8 cellular contexts compared by ENCODE assay signal in genomic region chr2:197308635-197309368, GRCh38. TPM values are rescaled to one million over a fixed set of nuclear protein-coding genes. Genes with fewer than 3 reads are reported as not detected.
DNase-seq lines count a peak whose midpoint lies in the region; ATAC-seq and TF ChIP-seq lines count a peak whose summit lies in the region.

No MANE protein-coding gene starts in this region.

- TF ChIP-seq POLR2A in HCT116 (IDR thresholded peaks at IDR 0.05; ENCODE audit: borderline replicate concordance, extremely low read depth, insufficient read depth, insufficient read length) = no peak
- TF ChIP-seq POLR2A in adrenal gland (IDR thresholded peaks at IDR 0.05) = no peak

- H3K27me3 Mint-ChIP-seq in CD4-positive, CD25-positive, alpha-beta regulatory T cell = no peaks in the 10 kb centered on the region
- peaks cover 24% of the 10 kb centered on the region for H3K27me3 Mint-ChIP-seq in nephron (ENCODE audit: low read depth)

- DNase-seq in CD4-positive, CD25-positive, alpha-beta regulatory T cell = peak in 1 of 3 donors; percentile 64
- DNase-seq in HCT116 (ENCODE audit: low read depth, low spot score) = no peak
- no peak for DNase-seq in adrenal gland
- no peak for DNase-seq in NK-92 (lab: John Stamatoyannopoulos, UW; ENCODE audit: unreplicated experiment)
- DNase-seq in MG63 = no peak
- no peak for DNase-seq in mesenteric fat pad (ENCODE audit: low spot score)

- no peak overlapping the region for H3K9ac ChIP-seq in HCT116 (ENCODE audit: low read length)

- H3K79me2 ChIP-seq in HCT116 (ENCODE audit: insufficient read depth, low read length) = no peaks in the 10 kb centered on the region

- peaks cover 61% of the 10 kb centered on the region for H3K4me1 ChIP-seq in CD4-positive, CD25-positive, alpha-beta regulatory T cell (ENCODE audit: control insufficient read depth, insufficient read depth, low read length, poor library complexity, severe bottlenecking)
- H3K4me1 ChIP-seq in HCT116 (ENCODE audit: control insufficient read depth in 1 of 2, insufficient read depth in 2 of 2, low read length in 2 of 2) = peaks cover 9 to 16% of the 10 kb centered on the region in 2 experiments; a peak in 3 of 4 replicates
- peaks cover 9 to 48% of the 10 kb centered on the region in 2 donors for H3K4me1 ChIP-seq in adrenal gland (replicated peaks in 1 of 2)

- no peaks in the 10 kb centered on the region for H4K20me1 ChIP-seq in HCT116 (ENCODE audit: insufficient read depth)

- peak overlapping the region; percentile 88 for H3K27ac ChIP-seq in CD4-positive, CD25-positive, alpha-beta regulatory T cell (ENCODE audit: insufficient read depth, low read length, poor library complexity, severe bottlenecking)
- H3K27ac ChIP-seq in HCT116 (ENCODE audit: low read depth, low read length) = no peak overlapping the region
- peak overlapping the region in 3 of 5 donors; percentile 20 to 96 (median 27) for H3K27ac ChIP-seq in adrenal gland

- CTCF ChIA-PET in HCT116 (lab: Charles Lee) = no interaction called here

- TF ChIP-seq RAD21 in HCT116 (IDR thresholded peaks at IDR 0.05; ENCODE audit: low read depth) = no peak

- H3K9me2 ChIP-seq in HCT116 (ENCODE audit: insufficient read depth) = no peaks in the 10 kb centered on the region

- ATAC-seq in CD4-positive, CD25-positive, alpha-beta regulatory T cell (ENCODE audit: low read depth in 2 of 2) = no peak
- no peak for ATAC-seq in HCT116
- no peak for ATAC-seq in HG02759 (IDR thresholded peaks at IDR 0.05; ENCODE audit: unreplicated experiment)

- no peaks in the 10 kb centered on the region for H3K9me3 ChIP-seq in CD4-positive, CD25-positive, alpha-beta regulatory T cell (ENCODE audit: control insufficient read depth in 2 of 2, low read length in 2 of 2)
- no peaks in the 10 kb centered on the region for H3K9me3 ChIP-seq in HCT116 (ENCODE audit: control insufficient read depth in 1 of 2, insufficient read depth in 1 of 2, low read depth in 1 of 2, low read length in 2 of 2)
- no peaks in the 10 kb centered on the region for H3K9me3 ChIP-seq in adrenal gland (replicated peaks in 1 of 3)
- H3K9me3 ChIP-seq in MG63 = no peaks in the 10 kb centered on the region

- peak overlapping the region; percentile 95 to 99 (median 97) for H3K4me3 Mint-ChIP-seq in CD4-positive, CD25-positive, alpha-beta regulatory T cell
- peak overlapping the region; percentile 93 to 98 (median 96) for H3K4me3 Mint-ChIP-seq in nephron

- no peaks in the 10 kb centered on the region for H3K27me3 ChIP-seq in CD4-positive, CD25-positive, alpha-beta regulatory T cell (ENCODE audit: control insufficient read depth, insufficient read depth, low read length)
- H3K27me3 ChIP-seq in HCT116 (ENCODE audit: insufficient read depth, low read length) (no peaks in the 10 kb centered on the region), adrenal gland (no peaks in the 10 kb centered on the region), MG63 (no peaks in the 10 kb centered on the region)

- BruUV-seq in HCT116 (replicated peaks; lab: Mats Ljungman, UMichigan) = TSS peak; percentile 59

- H3K4me2 ChIP-seq in HCT116 (ENCODE audit: low read length) = no peak overlapping the region

- no peaks in the 10 kb centered on the region for H3K36me3 ChIP-seq in CD4-positive, CD25-positive, alpha-beta regulatory T cell (ENCODE audit: control insufficient read depth, insufficient read depth, low read length)
- H3K36me3 ChIP-seq in HCT116 (ENCODE audit: control insufficient read depth in 1 of 2, insufficient read depth in 2 of 2, low read length in 2 of 2) (no peaks in the 10 kb centered on the region), adrenal gland (replicated peaks in 1 of 2) (no peaks in the 10 kb centered on the region), MG63 (no peaks in the 10 kb centered on the region)

- peaks cover 6% of the 10 kb centered on the region for H3K36me3 Mint-ChIP-seq in CD4-positive, CD25-positive, alpha-beta regulatory T cell
- no peaks in the 10 kb centered on the region for H3K36me3 Mint-ChIP-seq in nephron (ENCODE audit: low read depth)

- POLR2A ChIA-PET in HCT116 (lab: Charles Lee) = no interaction called here

- RAD21 ChIA-PET in HCT116 (lab: Charles Lee; ENCODE audit: low non-redundant PET in 1 of 2, low total read pairs in 2 of 2, uncharacterized antibody in 2 of 2, unreplicated experiment in 2 of 2) = no interaction called here

- WGBS in adrenal gland, 4 donors = 69 to 82% (median 78%) methylated on average over 3 of the region's 3 CpGs

- peaks cover 41 to 69% (median 55%) of the 10 kb centered on the region in 4 donors for H3K4me1 Mint-ChIP-seq in CD4-positive, CD25-positive, alpha-beta regulatory T cell
- peaks cover 42% of the 10 kb centered on the region for H3K4me1 Mint-ChIP-seq in nephron

- peak overlapping the region; percentile 96 to 98 (median 97) for H3K27ac Mint-ChIP-seq in CD4-positive, CD25-positive, alpha-beta regulatory T cell
- H3K27ac Mint-ChIP-seq in nephron = peak overlapping the region; percentile 39 to 85 (median 75)

- intact Hi-C loops in HCT116 (cut with micrococcal nuclease) = no loop called here
- intact Hi-C loops in adrenal gland (cut with DNase I) = no loop called here

- no peak for TF ChIP-seq CTCF in HCT116 (IDR thresholded peaks at IDR 0.05 in 2 of 3, conservative IDR thresholded peaks at IDR 0.05 in 1 of 3; ENCODE audit: borderline replicate concordance in 1 of 3, insufficient read depth in 1 of 3, low read depth in 2 of 3, low read length in 2 of 3)
- TF ChIP-seq CTCF in adrenal gland (IDR thresholded peaks at IDR 0.05) = no peak
- no peak for TF ChIP-seq CTCF in nephron (IDR thresholded peaks at IDR 0.05; ENCODE audit: unreplicated experiment in 3 of 3)

- H3K4me3 ChIP-seq in CD4-positive, CD25-positive, alpha-beta regulatory T cell (ENCODE audit: low read depth, low read length) = peak overlapping the region; percentile 96
- H3K4me3 ChIP-seq in HCT116 (replicated peaks in 1 of 2; ENCODE audit: low read depth in 1 of 2, low read length in 2 of 2) (no peak overlapping the region), adrenal gland (peak overlapping the region in 2 of 4 donors; percentile 52 to 90), MG63 (no peak overlapping the region)

- H2AFZ ChIP-seq in HCT116 (ENCODE audit: low read depth, low read length, poor library complexity, severe bottlenecking) = no peak overlapping the region

- no peaks in the 10 kb centered on the region for H3K9me3 Mint-ChIP-seq in CD4-positive, CD25-positive, alpha-beta regulatory T cell
- H3K9me3 Mint-ChIP-seq in nephron = no peaks in the 10 kb centered on the region

TF ChIP-seq in HCT116, 20 proteins besides CTCF, POLR2A, EP300 and RAD21:
- TF ChIP-seq SIN3A (IDR thresholded peaks at IDR 0.05; ENCODE audit: low read depth) (no peak), ATF3 (IDR thresholded peaks at IDR 0.05) (no peak), JUND (IDR thresholded peaks at IDR 0.05) (no peak), YY1 (IDR thresholded peaks at IDR 0.05; ENCODE audit: extremely low read depth, insufficient replicate concordance, low read depth, low read length) (no peak), ZNF274 (IDR thresholded peaks at IDR 0.05; ENCODE audit: low read depth, low read length) (no peak), SP1 (IDR thresholded peaks at IDR 0.05; ENCODE audit: low read depth) (no peak), MAX (IDR thresholded peaks at IDR 0.05) (no peak), FOSL1 (IDR thresholded peaks at IDR 0.05; ENCODE audit: low read depth) (no peak), EZH2 (IDR thresholded peaks at IDR 0.05) (no peak), EGR1 (IDR thresholded peaks at IDR 0.05; ENCODE audit: low read depth) (no peak), ZBTB33 (IDR thresholded peaks at IDR 0.05; ENCODE audit: extremely low read depth, insufficient replicate concordance, low read length) (no peak), POLR2AphosphoS5 (IDR thresholded peaks at IDR 0.05; ENCODE audit: low read depth, low read length) (no peak), ZFX (IDR thresholded peaks at IDR 0.05) (no peak), CBX3 (IDR thresholded peaks at IDR 0.05; ENCODE audit: low read depth) (no peak), SRF (IDR thresholded peaks at IDR 0.05; ENCODE audit: low read depth) (no peak)

RNA-seq across cellular contexts. Expression of gene ANKRD44, which starts 1.8 kb away (rescaled TPM):
- 301 TPM for total RNA-seq in CD4-positive, CD25-positive, alpha-beta regulatory T cell
- 100 to 1,000 TPM in 1 of 4 donors, 10 to 100 TPM in 3; 69.6 to 104 (median 82.8) TPM for polyA plus RNA-seq in CD4-positive, CD25-positive, alpha-beta regulatory T cell
- 2.7 TPM for total RNA-seq in HCT116 (2021; ENCODE audit: unreplicated experiment)
- polyA plus RNA-seq in HCT116 (2012) = 0.99 and 1.6 TPM in 2 replicates
- total RNA-seq in adrenal gland = 10 to 100 TPM; 12.9 to 40.2 (median 28.3) TPM
- 10 to 100 TPM in 1 of 3 donors, 1 to 10 TPM in 2; 3.8 to 19.1 (median 5.0) TPM for polyA plus RNA-seq in adrenal gland
- total RNA-seq in MG63 (2014; rRNA removed; shearing (Covaris generic); ENCODE audit: low replicate concordance) = 0.66 and 5.9 TPM in 2 replicates
- total RNA-seq in mesenteric fat pad = 26.0 TPM
